ENCODE assay signal across 8 cellular contexts in the genomic region with DNA sequence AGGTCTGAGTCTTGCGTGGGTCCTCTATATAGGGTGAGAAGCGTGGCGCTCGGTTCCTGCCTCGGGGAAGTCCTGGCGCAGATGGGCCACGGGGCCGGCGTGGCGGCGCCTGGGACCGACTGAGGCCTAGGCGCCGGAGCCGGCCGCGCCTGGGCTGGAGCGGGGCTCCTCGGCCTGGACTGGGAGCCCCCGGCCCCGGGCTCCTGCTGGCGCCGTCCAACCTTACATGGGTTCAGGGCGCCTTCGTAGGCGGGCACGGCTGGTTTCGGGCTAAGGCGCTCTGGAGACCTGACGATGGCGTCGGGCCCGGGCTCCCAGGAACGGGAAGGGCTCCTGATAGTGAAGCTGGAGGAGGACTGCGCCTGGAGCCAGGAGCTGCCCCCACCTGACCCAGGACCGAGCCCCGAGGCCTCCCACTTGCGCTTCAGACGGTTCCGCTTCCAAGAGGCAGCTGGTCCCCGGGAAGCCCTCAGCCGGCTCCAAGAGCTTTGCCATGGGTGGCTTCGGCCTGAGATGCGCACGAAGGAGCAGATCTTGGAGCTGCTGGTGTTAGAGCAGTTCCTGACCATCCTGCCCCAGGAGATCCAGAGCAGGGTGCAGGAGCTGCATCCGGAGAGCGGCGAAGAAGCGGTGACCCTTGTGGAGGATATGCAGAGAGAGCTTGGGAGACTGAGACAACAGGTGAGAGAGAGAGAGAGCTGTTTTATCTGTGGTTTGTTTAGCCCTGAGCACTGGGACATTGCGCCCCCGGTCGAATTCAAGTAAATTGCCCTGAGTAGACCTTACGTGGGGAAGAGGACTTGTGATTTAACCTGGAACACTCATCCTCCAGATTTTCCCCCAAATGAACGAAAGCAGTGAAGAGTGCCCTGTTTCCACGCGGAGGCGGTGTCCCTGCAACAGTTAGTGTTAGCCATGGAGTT. TPM values are rescaled to one million over a fixed set of nuclear protein-coding genes. Genes with fewer than 3 reads are reported as not detected.
DNase-seq lines count a peak whose midpoint lies in the region; ATAC-seq and TF ChIP-seq lines count a peak whose summit lies in the region.

No MANE protein-coding gene starts in this region.

- H3K4me1 Mint-ChIP-seq in progenitor cell of endocrine pancreas (ENCODE audit: low read depth): peaks cover 12% of the 10 kb centered on the region

- intact Hi-C loops in esophagus squamous epithelium (cut with DNase I): no loop called here

- TF ChIP-seq CTCF in esophagus squamous epithelium (IDR thresholded peaks at IDR 0.05): peak in 1 of 6 experiments; percentile 3
- no peak for TF ChIP-seq CTCF in progenitor cell of endocrine pancreas (IDR thresholded peaks at IDR 0.05; ENCODE audit: unreplicated experiment)
- no peak for TF ChIP-seq CTCF in GM13976 (IDR thresholded peaks at IDR 0.05; ENCODE audit: borderline replicate concordance, control extremely low read depth, extremely low read depth, insufficient read depth, missing control alignments)

- peak overlapping the region; percentile 96 for H3K4me3 Mint-ChIP-seq in progenitor cell of endocrine pancreas (ENCODE audit: low read depth)

- peaks cover 0 to 3% (median 0%) of the 10 kb centered on the region in 4 donors for H3K27me3 ChIP-seq in esophagus squamous epithelium

- in situ Hi-C loops in GM13976 (cut with MboI; ENCODE audit: low sequenced_read_pairs, unreplicated experiment): no loop called here

- no peaks in the 10 kb centered on the region for H3K27me3 Mint-ChIP-seq in progenitor cell of endocrine pancreas

- peaks cover 14% of the 10 kb centered on the region for H3K9me3 Mint-ChIP-seq in progenitor cell of endocrine pancreas (ENCODE audit: low read depth)

- 36 to 42% methylated on average over 9 to 12 of the region's 57 CpGs for WGBS in esophagus squamous epithelium, 2 donors

- DNase-seq in DMS53 (lab: John Stamatoyannopoulos, UW) (peak; percentile 52), DMS53 treated with DMSO at 0.1 percent for 48 hours (lab: John Stamatoyannopoulos, UW; ENCODE audit: unreplicated experiment) (no peak), RKO (ENCODE audit: low spot score) (peak; percentile 40), esophagus squamous epithelium (lab: John Stamatoyannopoulos, UW) (no peak), progenitor cell of endocrine pancreas (ENCODE audit: low spot score, unreplicated experiment) (peak; percentile 9), NCI-H2029 treated with DMSO at 0.1 percent for 48 hours (lab: John Stamatoyannopoulos, UW) (no peak), GM13976 (ENCODE audit: low spot score) (no peak)

- H3K36me3 ChIP-seq in esophagus squamous epithelium: peaks cover 15 to 42% (median 20%) of the 10 kb centered on the region in 3 donors

- H3K27ac ChIP-seq in esophagus squamous epithelium: peak overlapping the region; percentile 98 to 100 (median 98)

- H3K27ac Mint-ChIP-seq in progenitor cell of endocrine pancreas: peak overlapping the region; percentile 99

- peaks cover 47% of the 10 kb centered on the region for H3K36me3 Mint-ChIP-seq in progenitor cell of endocrine pancreas (ENCODE audit: insufficient read depth)

- H3K4me3 ChIP-seq in esophagus squamous epithelium: peak overlapping the region; percentile 91 to 97 (median 94)

- H3K4me1 ChIP-seq in esophagus squamous epithelium: peaks cover 14 to 37% (median 16%) of the 10 kb centered on the region in 3 donors

- no peak for ATAC-seq in HG03439 (IDR thresholded peaks at IDR 0.05; ENCODE audit: unreplicated experiment)

- H3K9me3 ChIP-seq in esophagus squamous epithelium: peaks cover 0 to 33% (median 27%) of the 10 kb centered on the region in 3 donors

- TF ChIP-seq POLR2A in esophagus squamous epithelium (IDR thresholded peaks at IDR 0.05): peak in 1 of 4 donors; percentile 0

RNA-seq across cellular contexts. Expression of a gene that starts 0.5 kb away (rescaled TPM):
- total RNA-seq in esophagus squamous epithelium (10 to 100 TPM; 15.7 to 40.1 (median 24.1) TPM), progenitor cell of endocrine pancreas (29.4 and 33.8 TPM in 2 replicates)

RNA-seq across cellular contexts. Expression of a gene that starts 21.4 kb away (rescaled TPM):
- total RNA-seq in esophagus squamous epithelium: 1 to 10 TPM in 2 of 4 donors, under 1 TPM in 2; 0.38 to 4.0 (median 0.96) TPM
- total RNA-seq in progenitor cell of endocrine pancreas: 5.4 and 5.8 TPM in 2 replicates

RNA-seq across cellular contexts. Expression of a gene that starts 21.5 kb away (rescaled TPM):
- total RNA-seq in esophagus squamous epithelium (10 to 100 TPM; 10.6 to 24.6 (median 18.1) TPM), progenitor cell of endocrine pancreas (57.4 and 58.7 TPM in 2 replicates)

RNA-seq across cellular contexts. Expression of a gene that starts 27.4 kb away (rescaled TPM):
- total RNA-seq in esophagus squamous epithelium: 1 to 10 TPM in 3 of 4 donors, under 1 TPM in 1; 0.38 to 2.8 (median 1.5) TPM
- not detected in 2 replicates for total RNA-seq in progenitor cell of endocrine pancreas

RNA-seq across cellular contexts. Expression of a gene that starts 48.8 kb away (rescaled TPM):
- total RNA-seq in esophagus squamous epithelium: 10 to 100 TPM in 1 of 4 donors, 1 to 10 TPM in 3; 4.3 to 10.1 (median 4.6) TPM
- total RNA-seq in progenitor cell of endocrine pancreas: 11.2 and 11.9 TPM in 2 replicates

Comparison
In these comparisons a context has a peak if more than half of its experiments do, and no peak if none do; other contexts are left out.
1. DNase-seq: peak in DMS53 (single experiment), RKO (single experiment) and progenitor cell of endocrine pancreas (single experiment); none in DMS53 treated with DMSO at 0.1 percent for 48 hours (single experiment), esophagus squamous epithelium (single experiment), NCI-H2029 treated with DMSO at 0.1 percent for 48 hours (single experiment) and GM13976 (single experiment).